38 cellular contexts compared by ENCODE assay signal in the genomic region with DNA sequence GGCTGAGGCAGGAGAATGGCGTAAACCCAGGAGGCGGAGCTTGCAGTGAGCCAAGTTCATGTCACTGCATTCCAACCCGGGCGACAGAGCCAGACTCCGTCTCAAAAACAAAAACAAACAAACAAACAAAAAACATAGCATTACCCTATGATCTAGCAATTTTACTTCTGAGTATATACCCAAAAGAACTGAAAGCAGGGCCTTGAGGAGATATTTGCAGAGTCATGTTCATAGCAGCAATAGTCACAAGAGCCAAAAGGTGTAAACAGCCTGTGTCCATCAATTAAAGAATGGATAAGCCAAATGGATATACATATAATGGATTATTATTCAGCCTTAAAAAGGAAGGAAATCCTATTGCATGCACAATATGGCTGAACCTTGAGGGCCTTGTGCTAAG.
"Had no signal": no experiment of that assay in that cellular context is flagged by ENCODE, and none has a peak within 500 bp of the region (broad histone marks: within the 10 kb centered on the region; RNA-seq: fewer than 3 reads in every experiment).

No MANE protein-coding gene starts in this region.

- H3K36me3 Mint-ChIP-seq: activated CD4-positive, alpha-beta memory T cell treated with anti-CD3 and anti-CD28 coated beads for 36 hours; activated naive CD4-positive, alpha-beta T cell treated with anti-CD3 and anti-CD28 coated beads, Interleukin-2, amount 50 U/mL, for 72 hours had no signal

- H3K4me1 Mint-ChIP-seq: activated B cell treated with CpG ODN at 0.5 μM for 24 hours; activated T-helper 17 cell treated with anti-CD3 and anti-CD28 coated beads, Interleukin-2, amount 50 U/mL, for 72 hours had no signal

- H3K36me3 ChIP-seq: adrenal gland, brain microvascular endothelial cell, breast epithelium had no signal

- H3K27me3 ChIP-seq: adrenal gland, body of pancreas, brain microvascular endothelial cell, breast epithelium had no signal

- ATAC-seq: activated CD8-positive, alpha-beta T cell treated with anti-CD3 and anti-CD28 coated beads for 36 hours; activated naive CD4-positive, alpha-beta T cell treated with anti-CD3 and anti-CD28 coated beads, Interleukin-2, amount 50 U/mL, for 72 hours; activated T-cell treated with anti-CD3 and anti-CD28 coated beads, Interleukin-2, amount 50 U/mL, for 4 hours; activated T-cell treated with anti-CD3 and anti-CD28 coated beads, Interleukin-2, amount 50 U/mL, for 72 hours; activated T-helper 17 cell treated with anti-CD3 and anti-CD28 coated beads, Interleukin-2, amount 50 U/mL, for 72 hours; body of pancreas had no signal

- FAIRE-seq: astrocyte, TTC549 had no signal

- H3K27me3 Mint-ChIP-seq: activated B cell treated with CpG ODN at 0.5 μM for 24 hours; activated CD4-positive, alpha-beta memory T cell treated with anti-CD3 and anti-CD28 coated beads for 36 hours; activated CD4-positive, alpha-beta T cell treated with anti-CD3 and anti-CD28 coated beads, Interleukin-2, amount 10 ng/mL, durations not matched to agents 24 days and 14 days; activated CD8-positive, alpha-beta T cell treated with anti-CD3 and anti-CD28 coated beads for 36 hours; activated naive CD8-positive, alpha-beta T cell treated with anti-CD3 and anti-CD28 coated beads for 36 hours; activated T-helper 17 cell treated with anti-CD3 and anti-CD28 coated beads, Interleukin-2, amount 50 U/mL, for 72 hours; central memory CD8-positive, alpha-beta T cell had no signal

- H3K4me1 ChIP-seq: body of pancreas had no signal

- H3K9me3 Mint-ChIP-seq: activated B cell treated with CpG ODN at 0.5 μM for 24 hours; activated CD4-positive, alpha-beta memory T cell treated with anti-CD3 and anti-CD28 coated beads for 36 hours; activated CD4-positive, alpha-beta T cell treated with anti-CD3 and anti-CD28 coated beads, Interleukin-2, amount 10 ng/mL, durations not matched to agents 24 days and 14 days; activated CD8-positive, alpha-beta T cell treated with anti-CD3 and anti-CD28 coated beads for 36 hours; activated naive CD4-positive, alpha-beta T cell treated with anti-CD3 and anti-CD28 coated beads for 36 hours; activated naive CD4-positive, alpha-beta T cell treated with anti-CD3 and anti-CD28 coated beads, Interleukin-2, amount 50 U/mL, for 72 hours; activated naive CD8-positive, alpha-beta T cell treated with anti-CD3 and anti-CD28 coated beads for 36 hours; activated T-cell treated with anti-CD3 and anti-CD28 coated beads, Interleukin-2, amount 50 U/mL, for 4 hours; activated T-cell treated with anti-CD3 and anti-CD28 coated beads, Interleukin-2, amount 50 U/mL, for 72 hours; activated T-helper 1 cell treated with anti-CD3 and anti-CD28 coated beads, Interleukin-12 subunit alpha, Interleukin-12 subunit beta, Interleukin-2, Interleukin-4 antibody, amounts not matched to agents 30 ng/mL and 10 ng/mL and 1 ng/mL, durations not matched to agents 14 hours and 24 hours and 36 hours; activated T-helper 17 cell treated with anti-CD3 and anti-CD28 coated beads, Interleukin-2, amount 50 U/mL, for 72 hours; central memory CD8-positive, alpha-beta T cell; T-helper 1 cell treated with Interleukin-12 subunit alpha and Interleukin-12 subunit beta and Interleukin-4 antibody, amounts not matched to agents 30 μg/mL and 1 μg/mL, for 36 hours; T-helper 2 cell treated with Interferon-gamma antibody and Interleukin-4, amounts not matched to agents 5 μg/mL and 100 μg/mL, for 36 hours had no signal

- H3K27ac ChIP-seq: body of pancreas, brain microvascular endothelial cell, breast epithelium, VCaP had no signal

- DNase-seq: activated B cell treated with CpG ODN at 0.5 μM for 24 hours; activated CD4-positive, alpha-beta memory T cell treated with anti-CD3 and anti-CD28 coated beads for 36 hours; activated CD4-positive, alpha-beta T cell treated with anti-CD3 and anti-CD28 coated beads for 4 hours; activated CD4-positive, alpha-beta T cell treated with anti-CD3 and anti-CD28 coated beads, Interleukin-2, amount 10 ng/mL, durations not matched to agents 24 days and 14 days; activated CD4-positive, alpha-beta T cell treated with anti-CD3 and anti-CD28 coated beads, Interleukin-2, amount 50 U/mL, for 1 hour; activated CD4-positive, alpha-beta T cell treated with anti-CD3 and anti-CD28 coated beads, Interleukin-2, amount 50 U/mL, for 4 hours; activated CD4-positive, CD25-positive, alpha-beta regulatory T cell treated with anti-CD3 and anti-CD28 coated beads, Interleukin-2, amount 50 U/mL, for 72 hours; activated CD8-positive, alpha-beta memory T cell treated with anti-CD3 and anti-CD28 coated beads, Interleukin-2, amount 50 U/mL, for 4 hours; activated CD8-positive, alpha-beta T cell treated with anti-CD3 and anti-CD28 coated beads for 36 hours; activated effector memory CD4-positive, alpha-beta T cell treated with anti-CD3 and anti-CD28 coated beads, Interleukin-2, amount 50 U/mL, for 16 hours; activated gamma-delta T cell treated with Interleukin-2 at 50 U/mL for 16 hours; activated naive CD4-positive, alpha-beta T cell; activated naive CD4-positive, alpha-beta T cell treated with anti-CD3 and anti-CD28 coated beads for 36 hours; activated naive CD4-positive, alpha-beta T cell treated with anti-CD3 and anti-CD28 coated beads, Interleukin-2, amount 50 U/mL, for 16 hours; activated naive CD8-positive, alpha-beta T cell treated with anti-CD3 and anti-CD28 coated beads for 36 hours; activated T-cell treated with anti-CD3 and anti-CD28 coated beads for 4 hours; activated T-cell treated with anti-CD3 and anti-CD28 coated beads, Interleukin-2, amount 50 U/mL, for 1 hour; activated T-cell treated with anti-CD3 and anti-CD28 coated beads, Interleukin-2, amount 50 U/mL, for 4 hours; activated T-cell treated with anti-CD3 and anti-CD28 coated beads, Interleukin-2, amount 50 U/mL, for 72 hours; adrenal gland; amniotic stem cell; body of pancreas; brain microvascular endothelial cell; caudate nucleus; cerebellar nuclear complex; T-helper 1 cell; T-helper 2 cell; T-helper 9 cell had no signal

- H3K4me3 Mint-ChIP-seq: activated B cell treated with CpG ODN at 0.5 μM for 24 hours; activated CD4-positive, alpha-beta memory T cell treated with anti-CD3 and anti-CD28 coated beads for 36 hours; activated CD4-positive, alpha-beta T cell treated with anti-CD3 and anti-CD28 coated beads, Interleukin-2, amount 10 ng/mL, durations not matched to agents 24 days and 14 days; activated CD8-positive, alpha-beta T cell treated with anti-CD3 and anti-CD28 coated beads for 36 hours; activated naive CD4-positive, alpha-beta T cell treated with anti-CD3 and anti-CD28 coated beads for 36 hours; activated naive CD8-positive, alpha-beta T cell treated with anti-CD3 and anti-CD28 coated beads for 36 hours; activated T-cell treated with anti-CD3 and anti-CD28 coated beads, Interleukin-2, amount 50 U/mL, for 4 hours; activated T-cell treated with anti-CD3 and anti-CD28 coated beads, Interleukin-2, amount 50 U/mL, for 72 hours; activated T-helper 1 cell treated with anti-CD3 and anti-CD28 coated beads, Interleukin-12 subunit alpha, Interleukin-12 subunit beta, Interleukin-2, Interleukin-4 antibody, amounts not matched to agents 30 ng/mL and 10 ng/mL and 1 ng/mL, durations not matched to agents 14 hours and 24 hours and 36 hours; activated T-helper 17 cell treated with anti-CD3 and anti-CD28 coated beads, Interleukin-2, amount 50 U/mL, for 72 hours; central memory CD8-positive, alpha-beta T cell; T-helper 1 cell treated with Interleukin-12 subunit alpha and Interleukin-12 subunit beta and Interleukin-4 antibody, amounts not matched to agents 30 μg/mL and 1 μg/mL, for 36 hours; T-helper 2 cell treated with Interferon-gamma antibody and Interleukin-4, amounts not matched to agents 5 μg/mL and 100 μg/mL, for 36 hours had no signal

- H3K9me3 ChIP-seq: adrenal gland, body of pancreas, breast epithelium had no signal

- H3K27ac Mint-ChIP-seq: activated B cell treated with CpG ODN at 0.5 μM for 24 hours; activated CD4-positive, alpha-beta memory T cell treated with anti-CD3 and anti-CD28 coated beads for 36 hours; activated CD4-positive, alpha-beta T cell treated with anti-CD3 and anti-CD28 coated beads, Interleukin-2, amount 10 ng/mL, durations not matched to agents 24 days and 14 days; activated CD8-positive, alpha-beta T cell treated with anti-CD3 and anti-CD28 coated beads for 36 hours; activated naive CD4-positive, alpha-beta T cell treated with anti-CD3 and anti-CD28 coated beads for 36 hours; activated naive CD4-positive, alpha-beta T cell treated with anti-CD3 and anti-CD28 coated beads, Interleukin-2, amount 50 U/mL, for 72 hours; activated naive CD8-positive, alpha-beta T cell treated with anti-CD3 and anti-CD28 coated beads for 36 hours; activated T-cell treated with anti-CD3 and anti-CD28 coated beads, Interleukin-2, amount 50 U/mL, for 72 hours; activated T-helper 1 cell treated with anti-CD3 and anti-CD28 coated beads, Interleukin-12 subunit alpha, Interleukin-12 subunit beta, Interleukin-2, Interleukin-4 antibody, amounts not matched to agents 30 ng/mL and 10 ng/mL and 1 ng/mL, durations not matched to agents 14 hours and 24 hours and 36 hours; activated T-helper 17 cell treated with anti-CD3 and anti-CD28 coated beads, Interleukin-2, amount 50 U/mL, for 72 hours; T-helper 1 cell treated with Interleukin-12 subunit alpha and Interleukin-12 subunit beta and Interleukin-4 antibody, amounts not matched to agents 30 μg/mL and 1 μg/mL, for 36 hours; T-helper 2 cell treated with Interferon-gamma antibody and Interleukin-4, amounts not matched to agents 5 μg/mL and 100 μg/mL, for 36 hours had no signal

- H3K4me3 ChIP-seq: adrenal gland, body of pancreas, breast epithelium had no signal
